ENCODE assay signal across 21 cellular contexts in the genomic region with DNA sequence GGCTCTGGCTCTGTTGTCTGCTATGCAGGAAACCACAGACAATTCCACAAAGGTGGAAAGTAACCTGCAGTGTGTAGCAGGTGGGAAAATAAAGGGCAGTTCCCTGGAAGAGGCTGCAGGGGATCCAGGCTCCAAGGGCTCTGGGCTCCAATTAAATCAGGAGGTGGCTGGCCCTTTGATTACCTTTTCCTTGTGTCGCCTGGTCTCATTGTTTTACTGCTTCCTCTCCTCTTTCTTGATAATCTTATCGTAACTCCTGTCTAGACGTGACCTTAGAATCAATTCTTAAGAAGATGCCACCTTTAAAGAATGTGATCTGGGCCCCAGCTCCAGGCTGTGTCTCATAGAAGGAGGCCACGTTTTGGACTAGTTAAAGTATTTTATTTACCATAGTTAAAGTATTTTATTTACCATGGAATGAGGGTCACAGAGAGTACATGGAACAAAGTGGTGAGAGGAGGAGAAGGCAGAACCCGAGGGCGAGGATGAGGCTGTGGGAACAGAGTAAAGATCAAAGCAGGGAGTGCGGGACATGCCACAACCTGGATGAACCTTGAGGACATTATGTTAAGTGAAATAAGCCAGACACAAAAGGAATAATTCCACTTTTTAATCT.
"Had no signal": no experiment of that assay in that cellular context is flagged by ENCODE, and none has a peak within 500 bp of the region (broad histone marks: within the 10 kb centered on the region; RNA-seq: fewer than 3 reads in every experiment).

No MANE protein-coding gene starts in this region.

- H3K9me3 ChIP-seq: uterus had no signal

- H3K4me3 Mint-ChIP-seq: activated CD4-positive, alpha-beta T cell treated with anti-CD3 and anti-CD28 coated beads, Interleukin-2, amount 10 ng/mL, durations not matched to agents 7 days and 5 days; activated CD8-positive, alpha-beta T cell treated with anti-CD3 and anti-CD28 coated beads, Interleukin-2, amount 10 ng/mL, durations not matched to agents 7 days and 5 days; activated naive CD4-positive, alpha-beta T cell treated with anti-CD3 and anti-CD28 coated beads, Interleukin-2, amount 10 ng/mL, durations not matched to agents 7 days and 5 days; activated naive CD8-positive, alpha-beta T cell treated with anti-CD3 and anti-CD28 coated beads, Interleukin-2, amount 50 U/mL, for 24 hours; activated T-cell treated with anti-CD3 and anti-CD28 coated beads, Interleukin-2, amount 50 U/mL, for 24 hours; brain; neural crest cell; stimulated activated naive CD8-positive, alpha-beta T cell treated with anti-CD3 and anti-CD28 coated beads, Interleukin-15, Interleukin-2, amounts not matched to agents 100 ng/mL and 50 ng/mL, for 24 hours had no signal

- H3K27ac Mint-ChIP-seq: activated CD4-positive, alpha-beta T cell treated with anti-CD3 and anti-CD28 coated beads, Interleukin-2, amount 10 ng/mL, durations not matched to agents 7 days and 5 days; activated naive CD4-positive, alpha-beta T cell treated with anti-CD3 and anti-CD28 coated beads, Interleukin-2, amount 10 ng/mL, durations not matched to agents 7 days and 5 days; activated naive CD8-positive, alpha-beta T cell treated with anti-CD3 and anti-CD28 coated beads, Interleukin-2, amount 50 U/mL, for 24 hours; activated T-cell treated with anti-CD3 and anti-CD28 coated beads, Interleukin-2, amount 50 U/mL, for 24 hours; brain; progenitor cell of endocrine pancreas; stimulated activated naive CD8-positive, alpha-beta T cell treated with anti-CD3 and anti-CD28 coated beads, Interleukin-15, Interleukin-2, amounts not matched to agents 100 ng/mL and 50 ng/mL, for 24 hours had no signal

- H3K27ac ChIP-seq: left lung, tibial nerve, uterus had no signal

- H3K36me3 ChIP-seq: left lung, tibial nerve, uterus had no signal

- DNase-seq: activated CD4-positive, alpha-beta T cell treated with anti-CD3 and anti-CD28 coated beads, Interleukin-2, amount 10 ng/mL, durations not matched to agents 7 days and 5 days; activated CD8-positive, alpha-beta T cell treated with anti-CD3 and anti-CD28 coated beads, Interleukin-2, amount 10 ng/mL, durations not matched to agents 7 days and 5 days; activated effector memory CD4-positive, alpha-beta T cell treated with Interleukin-2 at 50 U/mL for 16 hours; activated naive CD4-positive, alpha-beta T cell treated with anti-CD3 and anti-CD28 coated beads, Interleukin-2, amount 10 ng/mL, durations not matched to agents 7 days and 5 days; activated naive CD8-positive, alpha-beta T cell treated with anti-CD3 and anti-CD28 coated beads, Interleukin-2, amount 50 U/mL, for 24 hours; activated T-cell treated with anti-CD3 and anti-CD28 coated beads, Interleukin-2, amount 50 U/mL, for 24 hours; anterior cingulate cortex; caudate nucleus; foreskin melanocyte; head of caudate nucleus; left lung; stimulated activated CD4-positive, alpha-beta T cell treated with anti-CD3 and anti-CD28 coated beads, Interleukin-2, amount 100 ng/mL, for 48 hours; T1000; uterus had no signal

- FAIRE-seq: colon had no signal

- H3K4me3 ChIP-seq: left lung, tibial nerve, uterus had no signal

- H3K4me1 Mint-ChIP-seq: brain had no signal

- H3K4me1 ChIP-seq: left lung, uterus had no signal

- H3K27me3 ChIP-seq: left lung, tibial nerve, uterus had no signal

- ATAC-seq: activated CD4-positive, CD25-positive, alpha-beta regulatory T cell treated with anti-CD3 and anti-CD28 coated beads, Interleukin-2, amount 50 U/mL, for 24 hours; activated CD8-positive, alpha-beta T cell treated with anti-CD3 and anti-CD28 coated beads, Interleukin-2, amount 10 ng/mL, durations not matched to agents 7 days and 5 days; activated naive CD8-positive, alpha-beta T cell treated with anti-CD3 and anti-CD28 coated beads, Interleukin-2, amount 50 U/mL, for 24 hours; left lung had no signal

- H3K36me3 Mint-ChIP-seq: brain had no signal

- H3K27me3 Mint-ChIP-seq: activated CD4-positive, alpha-beta T cell treated with anti-CD3 and anti-CD28 coated beads, Interleukin-2, amount 10 ng/mL, durations not matched to agents 7 days and 5 days; activated naive CD4-positive, alpha-beta T cell treated with anti-CD3 and anti-CD28 coated beads, Interleukin-2, amount 10 ng/mL, durations not matched to agents 7 days and 5 days; activated naive CD8-positive, alpha-beta T cell treated with anti-CD3 and anti-CD28 coated beads, Interleukin-2, amount 50 U/mL, for 24 hours; activated T-cell treated with anti-CD3 and anti-CD28 coated beads, Interleukin-2, amount 50 U/mL, for 24 hours; progenitor cell of endocrine pancreas; stimulated activated naive CD8-positive, alpha-beta T cell treated with anti-CD3 and anti-CD28 coated beads, Interleukin-15, Interleukin-2, amounts not matched to agents 100 ng/mL and 50 ng/mL, for 24 hours had no signal
